In the genomic region with DNA sequence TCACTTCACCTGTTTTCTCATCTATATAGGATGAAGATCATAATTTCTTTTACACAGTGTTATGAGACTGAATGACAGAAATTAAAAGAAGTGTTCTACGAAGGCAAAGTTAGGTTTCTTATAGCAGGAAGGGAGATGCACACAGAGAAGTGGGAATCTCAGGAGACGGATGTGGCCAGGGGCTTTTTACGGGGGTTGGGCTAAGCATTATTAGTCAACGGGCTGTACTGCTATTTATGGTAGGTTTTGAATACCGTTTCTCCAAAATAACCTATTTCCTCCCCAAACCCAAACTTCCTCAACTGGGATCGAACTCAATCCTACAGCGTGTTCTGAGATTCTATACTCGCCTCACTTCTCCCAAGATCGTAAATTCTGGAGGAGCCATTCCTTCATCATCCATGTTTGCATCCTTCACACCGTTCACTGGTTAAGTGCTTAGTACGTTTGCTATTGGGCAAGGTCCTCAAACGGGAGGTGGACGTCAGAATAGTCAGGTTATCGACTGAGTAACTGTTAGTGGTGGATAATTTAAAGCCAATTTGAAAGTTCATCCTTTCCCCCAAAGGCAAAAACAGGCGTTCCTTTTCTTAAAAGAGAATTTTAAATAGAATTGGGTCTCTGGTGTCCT, we compare ENCODE assay signal across 7 cellular contexts. TPM values are rescaled to one million over a fixed set of nuclear protein-coding genes. Genes with fewer than 3 reads are reported as not detected.
DNase-seq lines count a peak whose midpoint lies in the region; ATAC-seq and TF ChIP-seq lines count a peak whose summit lies in the region.

No MANE protein-coding gene starts in this region.

- peak overlapping the region; percentile 99 for H3K23ac ChIP-seq in trophoblast cell (ENCODE audit: low read length)

- peaks cover 10% of the 10 kb centered on the region for H3K79me1 ChIP-seq in trophoblast cell (ENCODE audit: low read length)

- H2AFZ ChIP-seq in GM23248 (peak overlapping the region; percentile 87), trophoblast cell (ENCODE audit: insufficient read depth, low read length, poor library complexity) (peak overlapping the region; percentile 76)

- peak overlapping the region; percentile 98 for H4K8ac ChIP-seq in trophoblast cell (ENCODE audit: low read depth, low read length)

- no peak for TF ChIP-seq CTCF in epithelial cell of proximal tubule (conservative IDR thresholded peaks at IDR 0.05; ENCODE audit: low read depth, low read length)

- H4K12ac ChIP-seq in trophoblast cell (ENCODE audit: low read depth, low read length), result peak overlapping the region; percentile 98

- H3K9ac ChIP-seq in GM23248 (peak overlapping the region; percentile 98), trophoblast cell (ENCODE audit: low read length) (no peak overlapping the region)

- H3K4me2 ChIP-seq in GM23248 (ENCODE audit: unreplicated experiment), result peak overlapping the region; percentile 83
- H3K4me2 ChIP-seq in trophoblast cell (ENCODE audit: low read length), result peak overlapping the region; percentile 91

- no peak overlapping the region for H2BK120ac ChIP-seq in trophoblast cell (ENCODE audit: insufficient read depth, low read length, poor library complexity)

- peak overlapping the region; percentile 90 for H3K27ac ChIP-seq in GM23248
- H3K27ac ChIP-seq in trophoblast cell (ENCODE audit: low read depth, low read length), result no peak overlapping the region

- H4K91ac ChIP-seq in trophoblast cell (ENCODE audit: low read depth, low read length), result peak overlapping the region; percentile 88

- H3K79me2 ChIP-seq in GM23248 (ENCODE audit: insufficient read depth) (peaks cover 32% of the 10 kb centered on the region), trophoblast cell (ENCODE audit: control insufficient read depth, insufficient read depth, low read length, poor library complexity) (peaks cover 11% of the 10 kb centered on the region)

- H3K14ac ChIP-seq in trophoblast cell (ENCODE audit: low read length), result peak overlapping the region; percentile 94

- H3K9me3 ChIP-seq in GM23248 (ENCODE audit: low read depth) (no peaks in the 10 kb centered on the region), trophoblast cell (ENCODE audit: insufficient read depth, low read depth, low read length) (no peaks in the 10 kb centered on the region)

- H3K4ac ChIP-seq in trophoblast cell (ENCODE audit: low read depth, low read length), result no peak overlapping the region

- in situ Hi-C loops in GM23248 (cut with MboI), result loop anchor here (25.0 kb wide), 2 partner anchors 542 to 817 kb away; no protein-coding TSS in a partner anchor

- H3K36me3 ChIP-seq in GM23248 (ENCODE audit: low read depth) (peaks cover 22% of the 10 kb centered on the region), trophoblast cell (ENCODE audit: control insufficient read depth in 1 of 2, insufficient read depth in 2 of 2, low read length in 2 of 2) (peaks cover 4 to 6% of the 10 kb centered on the region in 2 experiments)

- peak overlapping the region; percentile 93 for H3K4me3 ChIP-seq in GM23248
- H3K4me3 ChIP-seq in epithelial cell of proximal tubule (ENCODE audit: low read depth, low read length), result peak overlapping the region; percentile 82
- H3K4me3 ChIP-seq in trophoblast cell (ENCODE audit: low read depth, low read length), result peak overlapping the region; percentile 79

- peaks cover 23% of the 10 kb centered on the region for H3K4me1 ChIP-seq in GM23248 (ENCODE audit: insufficient read depth)
- peaks cover 3 to 9% of the 10 kb centered on the region in 2 experiments for H3K4me1 ChIP-seq in trophoblast cell (ENCODE audit: control insufficient read depth in 1 of 2, insufficient read depth in 2 of 2, low read length in 2 of 2)

- no peak overlapping the region for H3K18ac ChIP-seq in trophoblast cell (ENCODE audit: low read length)

- H3K27me3 ChIP-seq in GM23248 (replicated peaks; ENCODE audit: insufficient read depth), result no peaks in the 10 kb centered on the region
- no peaks in the 10 kb centered on the region for H3K27me3 ChIP-seq in trophoblast cell (ENCODE audit: insufficient read depth, low read length)

- no peaks in the 10 kb centered on the region for H4K20me1 ChIP-seq in GM23248 (ENCODE audit: insufficient read depth)

- peaks cover 19% of the 10 kb centered on the region for H3F3A ChIP-seq in GM23248 (ENCODE audit: insufficient read depth)

- no peak overlapping the region for H2BK5ac ChIP-seq in trophoblast cell (ENCODE audit: low read depth, low read length, poor library complexity)

- no peak for ATAC-seq in HG02642 (IDR thresholded peaks at IDR 0.05; ENCODE audit: poor library complexity, unreplicated experiment)

- 55 to 59% methylated on average over 15 of the region's 15 CpGs for WGBS in GM23248 (ENCODE audit: low coverage in 1 of 2, low lambda C conversion rate in 2 of 2, missing lambda C conversion rate in 2 of 2), 2 experiments
- WGBS in trophoblast cell (ENCODE audit: extremely low coverage, insufficient coverage, insufficient read length), result no CpG with 5 or more reads among the region's 15 CpGs

- H3K9me2 ChIP-seq in GM23248 (ENCODE audit: insufficient read depth), result no peaks in the 10 kb centered on the region

- H2AK5ac ChIP-seq in trophoblast cell (ENCODE audit: low read length), result no peak overlapping the region

- DNase-seq in GM23248 (peak; percentile 36), SIG-M5 treated with dmso at 0.1 percent for 504 hours (lab: John Stamatoyannopoulos, UW; ENCODE audit: unreplicated experiment) (peak; percentile 87), epithelial cell of proximal tubule (ENCODE audit: low read depth) (no peak), trophoblast cell (peak in 1 of 2 donors; percentile 17), NCI-H1048 (lab: John Stamatoyannopoulos, UW) (no peak)
- DNase-seq in stimulated activated CD4-positive, alpha-beta T cell treated with anti-CD3 and anti-CD28 coated beads, Interleukin-4, amount 100 ng/mL, for 1 hour, result no peak

- H2BK12ac ChIP-seq in trophoblast cell (ENCODE audit: low read length), result no peak overlapping the region

RNA-seq across cellular contexts. Expression of a gene that starts 1.2 kb away (rescaled TPM):
- total RNA-seq in GM23248 (2014; rRNA removed; shearing (Covaris generic)), result 20.2 and 22.3 TPM in 2 replicates
- 24.0 and 24.3 TPM in 2 replicates for polyA plus RNA-seq in GM23248 (2016; fragmentation: Nextera tagmentation; extraction: Ambion mirVana)
- total RNA-seq in epithelial cell of proximal tubule, result 12.2 and 13.2 TPM in 2 replicates
- polyA plus RNA-seq in trophoblast cell (2013), result 54.8 and 60.0 TPM in 2 replicates

RNA-seq across cellular contexts. Expression of a gene that starts 19.6 kb away (rescaled TPM):
- 0.97 TPM in 1 of 2 replicates, not detected in the other for total RNA-seq in GM23248 (2014; rRNA removed; shearing (Covaris generic))
- 0.15 and 0.30 TPM in 2 replicates for polyA plus RNA-seq in GM23248 (2016; fragmentation: Nextera tagmentation; extraction: Ambion mirVana)
- 0.14 and 2.5 TPM in 2 replicates for total RNA-seq in epithelial cell of proximal tubule
- polyA plus RNA-seq in trophoblast cell (2013), result 1.2 and 1.4 TPM in 2 replicates

RNA-seq across cellular contexts. Expression of a gene that starts 59.5 kb away (rescaled TPM):
- total RNA-seq in GM23248 (2014; rRNA removed; shearing (Covaris generic)), result 8.1 and 9.0 TPM in 2 replicates
- polyA plus RNA-seq in GM23248 (2016; fragmentation: Nextera tagmentation; extraction: Ambion mirVana), result 15.8 and 16.6 TPM in 2 replicates
- 4.8 and 8.2 TPM in 2 replicates for total RNA-seq in epithelial cell of proximal tubule
- 9.4 and 10.1 TPM in 2 replicates for polyA plus RNA-seq in trophoblast cell (2013)

Comparison
In these comparisons a context has a peak if more than half of its experiments do, and no peak if none do; other contexts are left out.
1. DNase-seq: peak in GM23248 (single experiment) and SIG-M5 treated with dmso at 0.1 percent for 504 hours (single experiment); none in epithelial cell of proximal tubule (single experiment), stimulated activated CD4-positive, alpha-beta T cell treated with anti-CD3 and anti-CD28 coated beads, Interleukin-4, amount 100 ng/mL, for 1 hour (single experiment) and NCI-H1048 (single experiment).
2. Peak in every context shown above with its lines, with median percentiles within 50 percentile points of each other: H3K4me3 ChIP-seq.